2 cellular contexts compared by ENCODE assay signal in genomic region chr22:20591660-20592310, GRCh38.
TF ChIP-seq lines count a peak whose summit lies in the region.

No MANE protein-coding gene starts in this region.

TF ChIP-seq in IMR-90, 13 proteins besides CTCF, POLR2A, EP300 and RAD21 (continued from another document):
- no peak for TF ChIP-seq ELK1 (IDR thresholded peaks at IDR 0.05; ENCODE audit: borderline replicate concordance, low read depth, low read length)

TF ChIP-seq in K562, 482 proteins besides CTCF, POLR2A, EP300 and RAD21 (continued from another document and continues in another):
- TF ChIP-seq ETS1 (conservative IDR thresholded peaks at IDR 0.05; ENCODE audit: control insufficient read depth, low read depth, low read length) (0 out of 2 replicates have a peak, but pooled peaks have one; percentile 12), ZNF699 (CRISPR knock-in tag; IDR thresholded peaks at IDR 0.05; ENCODE audit: insufficient replicate concordance) (no peak), CTBP1 (IDR thresholded peaks at IDR 0.05; ENCODE audit: borderline replicate concordance) (peak; percentile 39; the same call in 1 of the 2 replicates), KDM5B (IDR thresholded peaks at IDR 0.05; ENCODE audit: insufficient replicate concordance, low read depth, low read length) (no peak), E2F6 (IDR thresholded peaks at IDR 0.05; ENCODE audit: borderline replicate concordance in 1 of 2, extremely low read depth in 1 of 2, insufficient read depth in 1 of 2, insufficient read length in 1 of 2, low read depth in 1 of 2, low read length in 1 of 2, poor library complexity in 1 of 2, severe bottlenecking in 1 of 2) (no peak), HDGF (IDR thresholded peaks at IDR 0.05) (no peak), ZNF311 (CRISPR knock-in tag; IDR thresholded peaks at IDR 0.05) (no peak), KLF10 (CRISPR knock-in tag; IDR thresholded peaks at IDR 0.05) (no peak), CHAMP1 (IDR thresholded peaks at IDR 0.05) (no peak), FOXK2 (conservative IDR thresholded peaks at IDR 0.05 in 1 of 2, IDR thresholded peaks at IDR 0.05 in 1 of 2; ENCODE audit: low read depth in 2 of 2) (no peak), POLR3G (IDR thresholded peaks at IDR 0.05; ENCODE audit: extremely low read depth, insufficient read length, insufficient replicate concordance) (no peak), E2F5 (CRISPR knock-in tag; IDR thresholded peaks at IDR 0.05) (no peak), HIVEP1 (CRISPR knock-in tag; IDR thresholded peaks at IDR 0.05) (0 out of 2 replicates have a peak, but pooled peaks have one; percentile 50), ARID1B (IDR thresholded peaks at IDR 0.05) (no peak), PHF8 (IDR thresholded peaks at IDR 0.05; ENCODE audit: borderline replicate concordance, low read length) (no peak), BMI1 (IDR thresholded peaks at IDR 0.05; ENCODE audit: low read length) (no peak), ZNF282 (CRISPR knock-in tag; IDR thresholded peaks at IDR 0.05) (no peak; the same call in 1 of the 2 replicates), ASH1L (IDR thresholded peaks at IDR 0.05; ENCODE audit: borderline replicate concordance, low read depth, partially characterized antibody) (no peak), MIER1 (IDR thresholded peaks at IDR 0.05; ENCODE audit: low read depth) (no peak), SOX6 (IDR thresholded peaks at IDR 0.05) (no peak), IRF9 (tag; IDR thresholded peaks at IDR 0.05) (no peak), PHF21A (IDR thresholded peaks at IDR 0.05; ENCODE audit: borderline replicate concordance, low read depth) (no peak), SMAD4 (CRISPR knock-in tag; conservative IDR thresholded peaks at IDR 0.05) (no peak), RFX7 (CRISPR knock-in tag; IDR thresholded peaks at IDR 0.05) (no peak), PRPF4 (IDR thresholded peaks at IDR 0.05; ENCODE audit: insufficient read depth, low read depth, low read length, poor library complexity, severe bottlenecking) (no peak), NR2F6 (CRISPR knock-in tag; IDR thresholded peaks at IDR 0.05) (no peak), ZNF639 (CRISPR knock-in tag; conservative IDR thresholded peaks at IDR 0.05 in 1 of 2, IDR thresholded peaks at IDR 0.05 in 1 of 2) (0 out of 4 replicates have a peak, but pooled peaks of 1 of the 2 experiments have one; percentile 11), ZNF274 (IDR thresholded peaks at IDR 0.05; ENCODE audit: borderline replicate concordance, low read depth, low read length) (no peak), CLOCK (CRISPR knock-in tag; IDR thresholded peaks at IDR 0.05; ENCODE audit: borderline replicate concordance) (no peak), ZKSCAN8 (CRISPR knock-in tag; IDR thresholded peaks at IDR 0.05) (no peak), HOXB6 (CRISPR knock-in tag; IDR thresholded peaks at IDR 0.05; ENCODE audit: borderline replicate concordance) (no peak), BHLHE40 (IDR thresholded peaks at IDR 0.05; ENCODE audit: low read length) (0 out of 2 replicates have a peak, but pooled peaks have one; percentile 26), RBM17 (IDR thresholded peaks at IDR 0.05; ENCODE audit: borderline replicate concordance, low read depth, low read length) (no peak), KDM4B (IDR thresholded peaks at IDR 0.05; ENCODE audit: borderline replicate concordance in 2 of 2, low read depth in 1 of 2) (no peak), STAT5B (CRISPR knock-in tag; IDR thresholded peaks at IDR 0.05) (no peak), DPF2 (IDR thresholded peaks at IDR 0.05) (no peak), PTTG1 (tag; IDR thresholded peaks at IDR 0.05; ENCODE audit: low read depth) (no peak)
- TF ChIP-seq, protein P1, sequence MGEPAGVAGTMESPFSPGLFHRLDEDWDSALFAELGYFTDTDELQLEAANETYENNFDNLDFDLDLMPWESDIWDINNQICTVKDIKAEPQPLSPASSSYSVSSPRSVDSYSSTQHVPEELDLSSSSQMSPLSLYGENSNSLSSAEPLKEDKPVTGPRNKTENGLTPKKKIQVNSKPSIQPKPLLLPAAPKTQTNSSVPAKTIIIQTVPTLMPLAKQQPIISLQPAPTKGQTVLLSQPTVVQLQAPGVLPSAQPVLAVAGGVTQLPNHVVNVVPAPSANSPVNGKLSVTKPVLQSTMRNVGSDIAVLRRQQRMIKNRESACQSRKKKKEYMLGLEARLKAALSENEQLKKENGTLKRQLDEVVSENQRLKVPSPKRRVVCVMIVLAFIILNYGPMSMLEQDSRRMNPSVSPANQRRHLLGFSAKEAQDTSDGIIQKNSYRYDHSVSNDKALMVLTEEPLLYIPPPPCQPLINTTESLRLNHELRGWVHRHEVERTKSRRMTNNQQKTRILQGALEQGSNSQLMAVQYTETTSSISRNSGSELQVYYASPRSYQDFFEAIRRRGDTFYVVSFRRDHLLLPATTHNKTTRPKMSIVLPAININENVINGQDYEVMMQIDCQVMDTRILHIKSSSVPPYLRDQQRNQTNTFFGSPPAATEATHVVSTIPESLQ (CRISPR knock-in tag; IDR thresholded peaks at IDR 0.05), result no peak
